In the genomic region with DNA sequence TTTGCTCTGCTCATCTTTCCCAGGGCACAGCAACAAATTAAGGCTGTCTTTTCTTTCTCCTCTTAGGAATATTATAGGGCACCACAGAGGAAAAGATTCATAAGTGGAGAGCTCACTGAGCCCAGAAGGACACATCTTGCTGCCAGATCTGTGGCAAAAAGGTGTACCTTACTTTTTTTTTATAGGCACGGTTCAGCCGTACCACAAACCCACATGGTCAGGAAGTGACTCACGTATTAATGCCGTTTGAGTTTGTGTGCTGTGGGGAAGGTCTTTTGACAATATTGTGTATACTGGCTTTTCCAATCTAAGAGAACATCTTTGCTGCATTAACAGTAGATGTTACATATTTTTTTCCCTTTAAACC, we compare ENCODE assay signal across 8 cellular contexts. TPM values are rescaled to one million over a fixed set of nuclear protein-coding genes. Genes with fewer than 3 reads are reported as not detected.
DNase-seq lines count a peak whose midpoint lies in the region; ATAC-seq and TF ChIP-seq lines count a peak whose summit lies in the region.

No MANE protein-coding gene starts in this region.

- no peaks in the 10 kb centered on the region; the same call in 1 of the 2 replicates for H3K36me3 ChIP-seq in OCI-LY1 (ENCODE audit: insufficient read depth, low read length)
- H3K36me3 ChIP-seq in right lobe of liver: no peaks in the 10 kb centered on the region
- H3K36me3 ChIP-seq in neural progenitor cell: no peaks in the 10 kb centered on the region

- peak overlapping the region; percentile 58 for H3K9ac ChIP-seq in OCI-LY1 (ENCODE audit: low read length)
- no peak overlapping the region for H3K9ac ChIP-seq in neural progenitor cell

- intact Hi-C loops in right lobe of liver (cut with DNase I): loop anchor here in 1 of 2 donors (10.0 kb wide), 1 partner anchor 106 kb away; a partner anchor contains a TSS

- H4K20me1 ChIP-seq in OCI-LY1 (ENCODE audit: insufficient read depth, low read length): no peaks in the 10 kb centered on the region
- H4K20me1 ChIP-seq in neural progenitor cell (ENCODE audit: low read depth): no peaks in the 10 kb centered on the region

- peak overlapping the region; percentile 59 for H3K4me2 ChIP-seq in OCI-LY1 (ENCODE audit: low read length)
- H3K4me2 ChIP-seq in neural progenitor cell: no peak overlapping the region

- H3K4me1 ChIP-seq in OCI-LY1 (ENCODE audit: insufficient read depth, low read length, severe bottlenecking) (peaks cover 36% of the 10 kb centered on the region), right lobe of liver (peaks cover 0 to 16% (median 7%) of the 10 kb centered on the region in 4 donors), neural progenitor cell (no peaks in the 10 kb centered on the region)

- WGBS in right lobe of liver (ENCODE audit: insufficient coverage, low coverage, low lambda C conversion rate, missing lambda C conversion rate): 2% methylated on average over 4 of the region's 4 CpGs

- no peaks in the 10 kb centered on the region for H3K9me2 ChIP-seq in OCI-LY1 (ENCODE audit: low read depth, low read length)

- H3K79me2 ChIP-seq in OCI-LY1 (ENCODE audit: insufficient read depth, low read length) (no peaks in the 10 kb centered on the region), neural progenitor cell (ENCODE audit: low read depth) (no peaks in the 10 kb centered on the region)

- H3K36me3 Mint-ChIP-seq in activated naive CD4-positive, alpha-beta T cell treated with anti-CD3 and anti-CD28 coated beads, Interleukin-2, amount 50 U/mL, for 24 hours: peaks cover 5% of the 10 kb centered on the region
- H3K36me3 Mint-ChIP-seq in neural progenitor cell: peaks cover 17% of the 10 kb centered on the region

- peak overlapping the region; percentile 96 for H3K27ac Mint-ChIP-seq in activated naive CD4-positive, alpha-beta T cell treated with anti-CD3 and anti-CD28 coated beads, Interleukin-2, amount 50 U/mL, for 24 hours
- no peak overlapping the region for H3K27ac Mint-ChIP-seq in neural progenitor cell

- H3K27ac ChIP-seq in OCI-LY1 (ENCODE audit: low read depth, low read length, poor library complexity, severe bottlenecking) (peak overlapping the region; percentile 87), right lobe of liver (peak overlapping the region; percentile 62 to 73 (median 72)), neural progenitor cell (no peak overlapping the region)

- H3K4me3 ChIP-seq in OCI-LY1 (ENCODE audit: low read depth, low read length, poor library complexity, severe bottlenecking): peak overlapping the region; percentile 30
- no peak overlapping the region for H3K4me3 ChIP-seq in right lobe of liver
- no peak overlapping the region for H3K4me3 ChIP-seq in neural progenitor cell

- no peaks in the 10 kb centered on the region for H3K9me3 ChIP-seq in OCI-LY1 (ENCODE audit: low read length)
- H3K9me3 ChIP-seq in right lobe of liver: no peaks in the 10 kb centered on the region
- H3K9me3 ChIP-seq in neural progenitor cell (ENCODE audit: low read depth): peaks cover 8% of the 10 kb centered on the region

- H3K27me3 Mint-ChIP-seq in activated naive CD4-positive, alpha-beta T cell treated with anti-CD3 and anti-CD28 coated beads, Interleukin-2, amount 50 U/mL, for 24 hours: no peaks in the 10 kb centered on the region
- H3K27me3 Mint-ChIP-seq in neural progenitor cell (ENCODE audit: insufficient read depth, low read depth): no peaks in the 10 kb centered on the region

- peak overlapping the region; percentile 78 for H3K4me3 Mint-ChIP-seq in activated naive CD4-positive, alpha-beta T cell treated with anti-CD3 and anti-CD28 coated beads, Interleukin-2, amount 50 U/mL, for 24 hours
- no peak overlapping the region for H3K4me3 Mint-ChIP-seq in neural progenitor cell

- H3K4me1 Mint-ChIP-seq in activated naive CD4-positive, alpha-beta T cell treated with anti-CD3 and anti-CD28 coated beads, Interleukin-2, amount 50 U/mL, for 24 hours: peaks cover 86% of the 10 kb centered on the region
- peaks cover 3% of the 10 kb centered on the region for H3K4me1 Mint-ChIP-seq in neural progenitor cell

- DNase-seq in AG20443 (ENCODE audit: low spot score): peak; percentile 29
- DNase-seq in right lobe of liver: no peak
- DNase-seq in NCI-H524 (lab: John Stamatoyannopoulos, UW): no peak
- DNase-seq in neural progenitor cell (ENCODE audit: low spot score): no peak

- TF ChIP-seq POLR2A in right lobe of liver (IDR thresholded peaks at IDR 0.05): no peak

- H3F3A ChIP-seq in OCI-LY1 (ENCODE audit: insufficient read depth, low read length) (no peaks in the 10 kb centered on the region), neural progenitor cell (ENCODE audit: low read depth) (no peaks in the 10 kb centered on the region)

- ATAC-seq in GM18858 (IDR thresholded peaks at IDR 0.05; ENCODE audit: unreplicated experiment) (peak; percentile 38), HG03045 (IDR thresholded peaks at IDR 0.05; ENCODE audit: unreplicated experiment) (peak; percentile 35), right lobe of liver (peak; percentile 4 to 61 (median 20))

- no peak for TF ChIP-seq CTCF in OCI-LY1 (IDR thresholded peaks at IDR 0.05; ENCODE audit: low read length)
- TF ChIP-seq CTCF in right lobe of liver (IDR thresholded peaks at IDR 0.05): no peak
- no peak for TF ChIP-seq CTCF in neural progenitor cell (IDR thresholded peaks at IDR 0.05)

- H3K9me3 Mint-ChIP-seq in activated naive CD4-positive, alpha-beta T cell treated with anti-CD3 and anti-CD28 coated beads, Interleukin-2, amount 50 U/mL, for 24 hours: no peaks in the 10 kb centered on the region
- peaks cover 12% of the 10 kb centered on the region for H3K9me3 Mint-ChIP-seq in neural progenitor cell

- H2AFZ ChIP-seq in OCI-LY1 (ENCODE audit: low read length) (no peak overlapping the region), neural progenitor cell (replicated peaks) (no peak overlapping the region)

- H3K27me3 ChIP-seq in OCI-LY1 (ENCODE audit: insufficient read depth, low read length) (no peaks in the 10 kb centered on the region), right lobe of liver (no peaks in the 10 kb centered on the region), neural progenitor cell (no peaks in the 10 kb centered on the region)

RNA-seq across cellular contexts. Expression of a gene that starts 28.4 kb away (rescaled TPM):
- 1 to 10 TPM in 3 of 6 experiments, under 1 TPM in 3; 0.29 to 1.5 (median 0.77) TPM for total RNA-seq in right lobe of liver
- total RNA-seq in neural progenitor cell (ENCODE audit: low replicate concordance): 16.9 and 17.7 TPM in 2 replicates

RNA-seq across cellular contexts. Expression of a gene that starts 29.8 kb away (rescaled TPM):
- total RNA-seq in right lobe of liver (10 to 100 TPM in 1 of 6 experiments, 1 to 10 TPM in 5; 3.6 to 10.4 (median 6.0) TPM), neural progenitor cell (ENCODE audit: low replicate concordance) (53.9 and 59.8 TPM in 2 replicates)
